ENCODE assay signal across 1 cellular context in genomic region chr9:99189186-99189585, GRCh38.
TF ChIP-seq lines count a peak whose summit lies in the region.

No MANE protein-coding gene starts in this region.

TF ChIP-seq in WTC11, 78 proteins besides CTCF, POLR2A, EP300 and RAD21 (continued from another document):
- TF ChIP-seq ATF2 (CRISPR knock-in tag; IDR thresholded peaks at IDR 0.05; ENCODE audit: borderline replicate concordance, low read depth) (no peak), CBFB (CRISPR knock-in tag; IDR thresholded peaks at IDR 0.05; ENCODE audit: low read depth) (no peak), ZBTB43 (CRISPR knock-in tag; IDR thresholded peaks at IDR 0.05) (no peak), E2F1 (CRISPR knock-in tag; IDR thresholded peaks at IDR 0.05) (no peak), ATF6 (CRISPR knock-in tag; IDR thresholded peaks at IDR 0.05) (no peak), SP1 (CRISPR knock-in tag; conservative IDR thresholded peaks at IDR 0.05) (no peak), ZMAT4 (CRISPR knock-in tag; IDR thresholded peaks at IDR 0.05) (no peak), PRDM15 (CRISPR knock-in tag; IDR thresholded peaks at IDR 0.05) (no peak), USF1 (CRISPR knock-in tag; IDR thresholded peaks at IDR 0.05) (no peak), KAT7 (CRISPR knock-in tag; IDR thresholded peaks at IDR 0.05; ENCODE audit: borderline replicate concordance) (no peak), STAT6 (CRISPR knock-in tag; conservative IDR thresholded peaks at IDR 0.05; ENCODE audit: low read depth) (no peak), SOX15 (CRISPR knock-in tag; IDR thresholded peaks at IDR 0.05) (no peak)
